1 cellular context compared by ENCODE assay signal in the genomic region with DNA sequence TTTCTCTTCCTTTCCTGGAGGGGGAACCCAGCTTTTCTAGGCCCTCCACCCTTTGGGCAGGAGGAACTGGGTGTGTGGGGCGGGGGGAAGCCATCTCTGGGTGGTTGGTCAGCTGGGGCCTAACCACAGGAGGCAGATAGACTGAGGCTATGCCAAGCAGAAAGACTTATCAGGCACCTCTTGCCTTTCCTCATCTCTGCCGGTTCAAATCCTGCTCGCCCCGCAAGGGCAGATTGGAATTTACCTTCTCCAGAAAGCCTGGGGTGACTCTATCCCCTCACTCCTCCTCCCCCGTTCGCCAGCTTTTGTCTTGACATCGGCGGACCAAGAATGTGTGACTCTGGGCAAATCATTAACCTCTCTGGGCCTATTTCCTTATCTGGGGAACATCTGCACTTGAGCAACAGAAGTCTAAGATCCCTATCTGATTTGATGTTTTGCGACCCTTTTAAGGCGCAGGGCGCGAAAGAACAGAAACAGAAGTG.
TF ChIP-seq lines count a peak whose summit lies in the region.

No MANE protein-coding gene starts in this region.

TF ChIP-seq in K562, 482 proteins besides CTCF, POLR2A, EP300 and RAD21 (continued from another document):
- TF ChIP-seq, protein P1, sequence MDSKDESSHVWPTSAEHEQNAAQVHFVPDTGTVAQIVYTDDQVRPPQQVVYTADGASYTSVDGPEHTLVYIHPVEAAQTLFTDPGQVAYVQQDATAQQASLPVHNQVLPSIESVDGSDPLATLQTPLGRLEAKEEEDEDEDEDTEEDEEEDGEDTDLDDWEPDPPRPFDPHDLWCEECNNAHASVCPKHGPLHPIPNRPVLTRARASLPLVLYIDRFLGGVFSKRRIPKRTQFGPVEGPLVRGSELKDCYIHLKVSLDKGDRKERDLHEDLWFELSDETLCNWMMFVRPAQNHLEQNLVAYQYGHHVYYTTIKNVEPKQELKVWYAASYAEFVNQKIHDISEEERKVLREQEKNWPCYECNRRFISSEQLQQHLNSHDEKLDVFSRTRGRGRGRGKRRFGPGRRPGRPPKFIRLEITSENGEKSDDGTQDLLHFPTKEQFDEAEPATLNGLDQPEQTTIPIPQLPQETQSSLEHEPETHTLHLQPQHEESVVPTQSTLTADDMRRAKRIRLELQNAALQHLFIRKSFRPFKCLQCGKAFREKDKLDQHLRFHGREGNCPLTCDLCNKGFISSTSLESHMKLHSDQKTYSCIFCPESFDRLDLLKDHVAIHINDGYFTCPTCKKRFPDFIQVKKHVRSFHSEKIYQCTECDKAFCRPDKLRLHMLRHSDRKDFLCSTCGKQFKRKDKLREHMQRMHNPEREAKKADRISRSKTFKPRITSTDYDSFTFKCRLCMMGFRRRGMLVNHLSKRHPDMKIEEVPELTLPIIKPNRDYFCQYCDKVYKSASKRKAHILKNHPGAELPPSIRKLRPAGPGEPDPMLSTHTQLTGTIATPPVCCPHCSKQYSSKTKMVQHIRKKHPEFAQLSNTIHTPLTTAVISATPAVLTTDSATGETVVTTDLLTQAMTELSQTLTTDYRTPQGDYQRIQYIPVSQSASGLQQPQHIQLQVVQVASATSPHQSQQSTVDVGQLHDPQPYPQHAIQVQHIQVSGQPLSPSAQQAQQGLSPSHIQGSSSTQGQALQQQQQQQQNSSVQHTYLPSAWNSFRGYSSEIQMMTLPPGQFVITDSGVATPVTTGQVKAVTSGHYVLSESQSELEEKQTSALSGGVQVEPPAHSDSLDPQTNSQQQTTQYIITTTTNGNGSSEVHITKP (IDR thresholded peaks at IDR 0.05; ENCODE audit: partially characterized antibody) = peak; percentile 85
- TF ChIP-seq SREBF1 (IDR thresholded peaks at IDR 0.05; ENCODE audit: borderline replicate concordance, low read depth, low read length) (no peak), MED1 (CRISPR knock-in tag; IDR thresholded peaks at IDR 0.05; ENCODE audit: borderline replicate concordance) (no peak), DNMT1 (IDR thresholded peaks at IDR 0.05) (0 out of 2 replicates have a peak, but pooled peaks have one; percentile 14), ZBTB7A (IDR thresholded peaks at IDR 0.05; ENCODE audit: borderline replicate concordance, control insufficient read depth, low read depth, low read length) (peak; percentile 37; the same call in 1 of the 2 replicates), NFATC3 (IDR thresholded peaks at IDR 0.05) (peak; percentile 59; the same call in 1 of the 2 replicates), U2AF2 (optimal IDR thresholded peaks at IDR 0.05; ENCODE audit: low read depth, low read length) (no peak), ZFX (CRISPR knock-in tag; IDR thresholded peaks at IDR 0.05) (peak; percentile 83), DACH1 (IDR thresholded peaks at IDR 0.05; ENCODE audit: partially characterized antibody) (peak; percentile 59), KAT8 (IDR thresholded peaks at IDR 0.05; ENCODE audit: low read depth) (no peak), SMAD2 (IDR thresholded peaks at IDR 0.05; ENCODE audit: low read depth, low read length) (no peak)
